In the genomic region with DNA sequence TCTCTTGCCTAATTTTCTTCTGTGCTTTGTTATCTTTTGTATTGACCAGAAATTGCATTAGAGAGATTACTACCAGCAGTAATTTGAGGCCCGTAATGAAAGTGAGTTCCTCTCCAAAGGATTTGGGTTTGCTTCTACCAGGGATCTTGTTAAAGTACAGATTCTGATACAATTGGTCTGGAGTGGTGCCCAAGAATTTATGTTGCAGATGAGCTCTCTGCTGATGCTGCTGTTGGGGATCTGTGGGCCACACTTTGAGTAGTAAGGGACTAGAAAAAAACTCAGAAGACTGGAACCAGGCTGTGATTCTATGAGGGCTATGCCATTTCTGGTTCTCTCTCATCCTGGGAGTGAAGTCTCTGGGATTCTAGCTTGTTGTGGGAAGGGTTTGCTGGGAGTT, we compare ENCODE assay signal across 17 cellular contexts.
DNase-seq lines count a peak whose midpoint lies in the region; ATAC-seq, FAIRE-seq and TF ChIP-seq lines count a peak whose summit lies in the region.
"Had no signal": no experiment of that assay in that cellular context is flagged by ENCODE, and none has a peak within 500 bp of the region (broad histone marks: within the 10 kb centered on the region; RNA-seq: fewer than 3 reads in every experiment).

No MANE protein-coding gene starts in this region.

- H4K20me1 ChIP-seq in osteoblast (ENCODE audit: insufficient read depth, low read length): no peaks in the 10 kb centered on the region
- H4K20me1 ChIP-seq: BLaER1 treated with 17β-estradiol and CSF1 and Interleukin-3, amounts not matched to agents 10 nM and 100 nM had no signal

- no peaks in the 10 kb centered on the region for H3K36me3 Mint-ChIP-seq in activated naive CD8-positive, alpha-beta T cell treated with anti-CD3 and anti-CD28 coated beads, Interleukin-2, amount 50 U/mL, for 24 hours (ENCODE audit: low read depth)
- H3K36me3 Mint-ChIP-seq: CD4-positive, CD25-positive, alpha-beta regulatory T cell had no signal

- H2AFZ ChIP-seq in osteoblast (ENCODE audit: low read length): peak overlapping the region; percentile 1

- H3K4me1 ChIP-seq in BE2C (peaks cover 44% of the 10 kb centered on the region), osteoblast (ENCODE audit: insufficient read depth, low read length) (no peaks in the 10 kb centered on the region)
- H3K4me1 ChIP-seq: A549, HAP-1 had no signal

- H3K9me3 ChIP-seq in BE2C (no peaks in the 10 kb centered on the region; the same call in 1 of the 2 replicates), osteoblast (ENCODE audit: low read depth, low read length) (no peaks in the 10 kb centered on the region)
- H3K9me3 ChIP-seq: A549, HAP-1 had no signal

- H3K9me3 Mint-ChIP-seq in activated naive CD8-positive, alpha-beta T cell treated with anti-CD3 and anti-CD28 coated beads, Interleukin-2, amount 50 U/mL, for 24 hours: peaks cover 3% of the 10 kb centered on the region

- no peak overlapping the region for H3K4me3 Mint-ChIP-seq in activated naive CD8-positive, alpha-beta T cell treated with anti-CD3 and anti-CD28 coated beads, Interleukin-2, amount 50 U/mL, for 24 hours
- H3K4me3 Mint-ChIP-seq: CD4-positive, CD25-positive, alpha-beta regulatory T cell had no signal

- H3K4me3 ChIP-seq in BE2C (ENCODE audit: low read depth, low read length) (no peak overlapping the region), osteoblast (ENCODE audit: insufficient read depth, low read length) (no peak overlapping the region)
- H3K4me3 ChIP-seq: A549; BLaER1 treated with 17β-estradiol and CSF1 and Interleukin-3, amounts not matched to agents 10 nM and 100 nM; GM12878; HAP-1 had no signal

- no peak overlapping the region for H3K27ac Mint-ChIP-seq in activated naive CD8-positive, alpha-beta T cell treated with anti-CD3 and anti-CD28 coated beads, Interleukin-2, amount 50 U/mL, for 24 hours
- H3K27ac Mint-ChIP-seq: CD4-positive, CD25-positive, alpha-beta regulatory T cell had no signal

- H3K27me3 ChIP-seq in BE2C (no peaks in the 10 kb centered on the region), osteoblast (ENCODE audit: insufficient read depth, low read length) (no peaks in the 10 kb centered on the region)
- H3K27me3 ChIP-seq: BLaER1 treated with 17β-estradiol and CSF1 and Interleukin-3, amounts not matched to agents 10 nM and 100 nM had no signal

- H3K79me2 ChIP-seq in osteoblast (ENCODE audit: insufficient read depth, low read length): no peaks in the 10 kb centered on the region

- H3K27me3 Mint-ChIP-seq in activated naive CD8-positive, alpha-beta T cell treated with anti-CD3 and anti-CD28 coated beads, Interleukin-2, amount 50 U/mL, for 24 hours: peaks cover 16% of the 10 kb centered on the region

- no peak overlapping the region for H3K4me2 ChIP-seq in osteoblast (ENCODE audit: insufficient read depth, low read length)
- H3K4me2 ChIP-seq: A549; BLaER1 treated with 17β-estradiol and CSF1 and Interleukin-3, amounts not matched to agents 10 nM and 100 nM had no signal

- peak; percentile 74 for DNase-seq in BE2C
- peak; percentile 51 for DNase-seq in RPMI7951 (ENCODE audit: low read depth)
- peak; percentile 80 for DNase-seq in fibroblast of peridontal ligament (ENCODE audit: extremely low read depth)
- no peak for DNase-seq in osteoblast (ENCODE audit: insufficient read length, low spot score, missing footprints)
- no peak for DNase-seq in activated naive CD8-positive, alpha-beta T cell treated with anti-CD3 and anti-CD28 coated beads, Interleukin-2, amount 50 U/mL, for 24 hours
- DNase-seq in D721Med (ENCODE audit: insufficient read length, low spot score): no peak
- DNase-seq in NCI-H2107 (lab: John Stamatoyannopoulos, UW): no peak
- DNase-seq: AML-193; CD4-positive, CD25-positive, alpha-beta regulatory T cell; DMS 273 treated with DMSO at 0.1 percent for 48 hours had no signal

- H3K27ac ChIP-seq in osteoblast (ENCODE audit: low read depth, low read length): no peak overlapping the region
- H3K27ac ChIP-seq: A549; BLaER1 treated with 17β-estradiol and CSF1 and Interleukin-3, amounts not matched to agents 10 nM and 100 nM; HL-60 had no signal

- no peak for ATAC-seq in activated naive CD8-positive, alpha-beta T cell treated with anti-CD3 and anti-CD28 coated beads, Interleukin-2, amount 50 U/mL, for 24 hours
- ATAC-seq in GM19395 (IDR thresholded peaks at IDR 0.05; ENCODE audit: unreplicated experiment): no peak
- ATAC-seq: A549, GM12878 had no signal

- no peak for FAIRE-seq in D721Med (lab: Jason Lieb, UNC)
- FAIRE-seq: A549, GM12878, H1 had no signal

- H3K36me3 ChIP-seq in BE2C (no peaks in the 10 kb centered on the region), osteoblast (ENCODE audit: insufficient read depth, low read length) (no peaks in the 10 kb centered on the region)
- H3K36me3 ChIP-seq: BLaER1 treated with 17β-estradiol and CSF1 and Interleukin-3, amounts not matched to agents 10 nM and 100 nM; HAP-1 had no signal

- peaks cover 4% of the 10 kb centered on the region for H3K4me1 Mint-ChIP-seq in activated naive CD8-positive, alpha-beta T cell treated with anti-CD3 and anti-CD28 coated beads, Interleukin-2, amount 50 U/mL, for 24 hours
- H3K4me1 Mint-ChIP-seq: CD4-positive, CD25-positive, alpha-beta regulatory T cell had no signal

- TF ChIP-seq CTCF in BE2C (IDR thresholded peaks at IDR 0.05; ENCODE audit: low read depth, low read length): no peak
- TF ChIP-seq CTCF in osteoblast (IDR thresholded peaks at IDR 0.05; ENCODE audit: extremely low read depth, low read depth, low read length): no peak
- TF ChIP-seq CTCF in D721Med (IDR thresholded peaks at IDR 0.05; ENCODE audit: insufficient read depth, missing control alignments): no peak

Comparison
In these comparisons a context has a peak if more than half of its experiments do, and no peak if none do; other contexts are left out.
1. DNase-seq: peak in BE2C (single experiment), RPMI7951 (single experiment) and fibroblast of peridontal ligament (single experiment); none in osteoblast (single experiment), activated naive CD8-positive, alpha-beta T cell treated with anti-CD3 and anti-CD28 coated beads, Interleukin-2, amount 50 U/mL, for 24 hours (single experiment), D721Med (single experiment) and NCI-H2107 (single experiment).